ENCODE assay signal across 15 cellular contexts in the genomic region with DNA sequence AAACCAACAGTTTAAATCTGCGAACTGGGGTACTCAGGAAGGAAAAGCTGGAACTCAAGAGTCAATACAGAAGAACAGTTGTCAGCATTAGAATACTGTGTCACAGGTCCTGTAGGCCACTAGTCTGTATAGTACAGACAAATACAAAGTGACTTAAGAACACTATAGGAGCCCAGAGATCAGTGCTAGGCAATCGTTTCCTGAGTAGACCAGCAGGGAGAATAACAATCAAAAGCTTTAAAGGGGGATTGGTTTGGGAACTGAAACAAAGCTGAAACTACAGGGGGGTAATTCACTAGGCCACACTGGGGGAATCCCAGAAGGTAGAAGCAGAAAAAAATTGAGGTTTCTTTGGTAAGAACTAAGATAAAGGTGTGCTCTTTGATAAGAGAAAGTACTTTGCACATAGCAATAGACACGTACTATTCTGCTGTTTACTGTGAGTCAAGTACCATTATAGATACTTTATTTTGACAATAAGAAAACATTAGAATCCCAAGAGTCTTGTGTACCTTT.
DNase-seq lines count a peak whose midpoint lies in the region; ATAC-seq and TF ChIP-seq lines count a peak whose summit lies in the region.
"Had no signal": no experiment of that assay in that cellular context is flagged by ENCODE, and none has a peak within 500 bp of the region (broad histone marks: within the 10 kb centered on the region; RNA-seq: fewer than 3 reads in every experiment).

No MANE protein-coding gene starts in this region.

- no peak overlapping the region for H3K14ac ChIP-seq in H9 (ENCODE audit: insufficient read depth, low read length)

- ATAC-seq in stimulated activated naive B cell treated with anti-CD40 and anti-IgM and Interleukin-4, amounts not matched to agents 10 μg/mL and 1 μg/mL and 100 μg/mL, for 72 hours (replicated peaks) = no peak
- ATAC-seq: CD8-positive, alpha-beta T cell; HepG2 had no signal

- H2BK20ac ChIP-seq in H9 (ENCODE audit: low read depth, low read length, poor library complexity, severe bottlenecking) = no peak overlapping the region

- H3K27me3 ChIP-seq in H9 (ENCODE audit: insufficient read depth, low read length) (no peaks in the 10 kb centered on the region), endodermal cell (ENCODE audit: control insufficient read depth, insufficient read depth, low read length, poor library complexity, severe bottlenecking) (no peaks in the 10 kb centered on the region)

- H3K79me1 ChIP-seq in H9 (ENCODE audit: insufficient read depth, low read depth, low read length, poor library complexity, severe bottlenecking) = no peaks in the 10 kb centered on the region

- no peak overlapping the region for H3K18ac ChIP-seq in H9 (ENCODE audit: insufficient read length, low read depth, low read length)

- H3K27ac ChIP-seq in H9 (ENCODE audit: insufficient read length, low read depth, low read length) (no peak overlapping the region), endodermal cell (ENCODE audit: low read depth, low read length) (no peak overlapping the region)
- H3K27ac ChIP-seq: 22Rv1 had no signal

- H3K4me2 ChIP-seq in H9 (ENCODE audit: insufficient read depth, insufficient read length, low read length) = no peak overlapping the region

- H3K4me3 Mint-ChIP-seq in H9 (no peak overlapping the region), endodermal cell (no peak overlapping the region)
- no peak overlapping the region for H3K4me3 Mint-ChIP-seq in stimulated activated naive B cell treated with anti-CD40 and anti-IgM and Interleukin-4, amounts not matched to agents 10 μg/mL and 1 μg/mL and 100 μg/mL, for 72 hours
- H3K4me3 Mint-ChIP-seq: CD14-positive monocyte; CD8-positive, alpha-beta T cell had no signal

- TF ChIP-seq CTCF in H9 (conservative IDR thresholded peaks at IDR 0.05) (no peak), endodermal cell (conservative IDR thresholded peaks at IDR 0.05) (no peak)

- H3K9me3 ChIP-seq in H9 (ENCODE audit: control insufficient read depth, low read depth, low read length) (no peaks in the 10 kb centered on the region), endodermal cell (ENCODE audit: control insufficient read depth, low read length) (no peaks in the 10 kb centered on the region)

- no peak overlapping the region for H4K8ac ChIP-seq in H9 (replicated peaks; ENCODE audit: insufficient read length, low read depth, low read length)

- H3K9me3 Mint-ChIP-seq in H9 (no peaks in the 10 kb centered on the region), endodermal cell (no peaks in the 10 kb centered on the region)
- no peaks in the 10 kb centered on the region for H3K9me3 Mint-ChIP-seq in stimulated activated naive B cell treated with anti-CD40 and anti-IgM and Interleukin-4, amounts not matched to agents 10 μg/mL and 1 μg/mL and 100 μg/mL, for 72 hours
- H3K9me3 Mint-ChIP-seq: CD14-positive monocyte had no signal

- H3T11ph ChIP-seq in H9 (ENCODE audit: low read length) = no peak overlapping the region

- H3K9ac ChIP-seq in H9 (ENCODE audit: extremely low read depth, insufficient read length, low read length) (no peak overlapping the region), endodermal cell (ENCODE audit: extremely low read depth, low read length, poor library complexity, severe bottlenecking) (no peak overlapping the region)

- H4K91ac ChIP-seq in H9 (ENCODE audit: insufficient read length, low read depth, low read length) = no peak overlapping the region

- no peaks in the 10 kb centered on the region for H3K79me2 ChIP-seq in H9 (ENCODE audit: insufficient read depth, low read length)

- no peak overlapping the region for H2BK15ac ChIP-seq in H9 (ENCODE audit: low read depth, low read length)

- H2AK5ac ChIP-seq in H9 (ENCODE audit: insufficient read length, low read length) = no peak overlapping the region

- H3K23ac ChIP-seq in H9 (ENCODE audit: insufficient read length, low read depth, low read length) = no peak overlapping the region

- no peak overlapping the region for H3K4me3 ChIP-seq in endodermal cell (ENCODE audit: low read length)

- no peak overlapping the region for H2BK5ac ChIP-seq in H9 (ENCODE audit: insufficient read length, low read length)

- no peak overlapping the region for H4K5ac ChIP-seq in H9 (ENCODE audit: insufficient read length, low read depth, low read length)

- H3K27me3 Mint-ChIP-seq in H9 (ENCODE audit: low read depth) (peaks cover 1% of the 10 kb centered on the region; the same call in 1 of the 2 replicates), endodermal cell (ENCODE audit: insufficient read depth) (no peaks in the 10 kb centered on the region)
- no peaks in the 10 kb centered on the region for H3K27me3 Mint-ChIP-seq in stimulated activated naive B cell treated with anti-CD40 and anti-IgM and Interleukin-4, amounts not matched to agents 10 μg/mL and 1 μg/mL and 100 μg/mL, for 72 hours

- H2BK12ac ChIP-seq in H9 (ENCODE audit: insufficient read length, low read depth, low read length) = no peak overlapping the region

- no peak overlapping the region for H3K4ac ChIP-seq in H9 (ENCODE audit: low read depth, low read length)

- no peaks in the 10 kb centered on the region for H3K36me3 ChIP-seq in endodermal cell (ENCODE audit: control insufficient read depth, insufficient read depth, low read length)

- H2AFZ ChIP-seq in H9 (ENCODE audit: low read length) = no peak overlapping the region

- no peaks in the 10 kb centered on the region for H3K4me1 ChIP-seq in H9 (ENCODE audit: insufficient read depth, low read length)
- no peaks in the 10 kb centered on the region for H3K4me1 ChIP-seq in endodermal cell (ENCODE audit: control insufficient read depth, insufficient read depth, low read length)

- WGBS in H9 (ENCODE audit: extremely low coverage, insufficient read length, low lambda C conversion rate) = no CpG with 5 or more reads among the region's 3 CpGs
- WGBS in endodermal cell (ENCODE audit: insufficient coverage in 1 of 2, insufficient read length in 1 of 2), 2 experiments = 59% methylated on average over 2 of the region's 3 CpGs; no CpG with 5 or more reads in 1 of the 2 experiments

- H3K36me3 Mint-ChIP-seq in H9 (ENCODE audit: insufficient read depth in 1 of 3, low read depth in 3 of 3) (no peaks in the 10 kb centered on the region), endodermal cell (ENCODE audit: low read depth) (no peaks in the 10 kb centered on the region)
- no peaks in the 10 kb centered on the region for H3K36me3 Mint-ChIP-seq in stimulated activated naive B cell treated with anti-CD40 and anti-IgM and Interleukin-4, amounts not matched to agents 10 μg/mL and 1 μg/mL and 100 μg/mL, for 72 hours
- H3K36me3 Mint-ChIP-seq: CD14-positive monocyte; CD8-positive, alpha-beta T cell had no signal

- H2BK120ac ChIP-seq in H9 (ENCODE audit: low read depth, low read length, poor library complexity, severe bottlenecking) = no peak overlapping the region

- DNase-seq in ELF-1 (ENCODE audit: low read depth, low spot score) (peak; percentile 30), H9 (peak; percentile 24), OCI-M1 (lab: John Stamatoyannopoulos, UW) (peak; percentile 1), endodermal cell (peak; percentile 35), UCSD-AML1 (lab: John Stamatoyannopoulos, UW; ENCODE audit: unreplicated experiment) (no peak), epidermal melanocyte (ENCODE audit: insufficient read length, low spot score) (no peak)
- DNase-seq in stimulated activated naive B cell treated with anti-CD40 and anti-IgM and Interleukin-4, amounts not matched to agents 10 μg/mL and 1 μg/mL and 100 μg/mL, for 72 hours = no peak
- no peak for DNase-seq in stimulated activated CD4-positive, alpha-beta T cell treated with anti-CD3 and anti-CD28 coated beads, Interleukin-4, amount 100 ng/mL, for 4 hours
- DNase-seq: CD8-positive, alpha-beta T cell; COR-L47; DND-41; GF-D8 had no signal

- H3K4me1 Mint-ChIP-seq in H9 (peaks cover 18 to 21% of the 10 kb centered on the region in 2 experiments), endodermal cell (peaks cover 10% of the 10 kb centered on the region)
- no peaks in the 10 kb centered on the region for H3K4me1 Mint-ChIP-seq in stimulated activated naive B cell treated with anti-CD40 and anti-IgM and Interleukin-4, amounts not matched to agents 10 μg/mL and 1 μg/mL and 100 μg/mL, for 72 hours
- H3K4me1 Mint-ChIP-seq: CD14-positive monocyte had no signal

- no peak overlapping the region for H3K56ac ChIP-seq in H9 (ENCODE audit: insufficient read length, low read depth, low read length)

- no peaks in the 10 kb centered on the region for H3K23me2 ChIP-seq in H9 (ENCODE audit: insufficient read length, low read depth, low read length, poor library complexity, severe bottlenecking)

- 0 out of 7 replicates have a peak overlapping the region, but pooled peaks of 1 of the 3 experiments have one; percentile 47 for H3K27ac Mint-ChIP-seq in H9
- no peak overlapping the region for H3K27ac Mint-ChIP-seq in endodermal cell
- no peak overlapping the region for H3K27ac Mint-ChIP-seq in stimulated activated naive B cell treated with anti-CD40 and anti-IgM and Interleukin-4, amounts not matched to agents 10 μg/mL and 1 μg/mL and 100 μg/mL, for 72 hours
- H3K27ac Mint-ChIP-seq: CD14-positive monocyte; CD8-positive, alpha-beta T cell had no signal

- no peaks in the 10 kb centered on the region for H4K20me1 ChIP-seq in H9 (ENCODE audit: control insufficient read depth, insufficient read depth, insufficient read length)

Comparison
In these comparisons a context has a peak if more than half of its experiments do, and no peak if none do; other contexts are left out.
1. DNase-seq: peak in ELF-1 (single experiment), H9 (single experiment), OCI-M1 (single experiment) and endodermal cell (single experiment); none in stimulated activated naive B cell treated with anti-CD40 and anti-IgM and Interleukin-4, amounts not matched to agents 10 μg/mL and 1 μg/mL and 100 μg/mL, for 72 hours (single experiment), UCSD-AML1 (single experiment), epidermal melanocyte (single experiment) and stimulated activated CD4-positive, alpha-beta T cell treated with anti-CD3 and anti-CD28 coated beads, Interleukin-4, amount 100 ng/mL, for 4 hours (0 of 2).